9 cellular contexts compared by ENCODE assay signal in genomic region chr16:1181715-1182671, GRCh38. TPM values are rescaled to one million over a fixed set of nuclear protein-coding genes. Genes with fewer than 3 reads are reported as not detected.
A peak's percentile ranks its signal among the peaks of the same experiment; 100 is the strongest.
DNase-seq lines count a peak whose midpoint lies in the region; ATAC-seq and TF ChIP-seq lines count a peak whose summit lies in the region.
"Had no signal": no experiment of that assay in that cellular context is flagged by ENCODE, and none has a peak within 500 bp of the region (broad histone marks: within the 10 kb centered on the region; RNA-seq: fewer than 3 reads in every experiment).

No MANE protein-coding gene starts in this region.

- H3K9me3 ChIP-seq in mesodermal cell (ENCODE audit: control insufficient read depth, low read length): no peaks in the 10 kb centered on the region
- H3K9me3 ChIP-seq in vagina: no peaks in the 10 kb centered on the region

- no peak for TF ChIP-seq POLR2A in vagina (IDR thresholded peaks at IDR 0.05)
- no peak for TF ChIP-seq POLR2A in lower leg skin (IDR thresholded peaks at IDR 0.05)

- H3K4me1 ChIP-seq in mesodermal cell (ENCODE audit: control insufficient read depth, insufficient read depth, low read length, poor library complexity, severe bottlenecking): peaks cover 11% of the 10 kb centered on the region
- H3K4me1 ChIP-seq in vagina: peaks cover 28% of the 10 kb centered on the region

- peak; percentile 33 for DNase-seq in NCI-H748 (lab: John Stamatoyannopoulos, UW; ENCODE audit: unreplicated experiment)
- no peak for DNase-seq in NCI-H748 treated with DMSO at 0.1 percent for 48 hours (lab: John Stamatoyannopoulos, UW)
- DNase-seq in dedifferentiated amniotic fluid mesenchymal stem cell (ENCODE audit: extremely low spot score): peak; percentile 55
- DNase-seq in vagina (ENCODE audit: extremely low spot score in 2 of 2): no peak
- no peak for DNase-seq in lower leg skin (ENCODE audit: low spot score in 2 of 2)

- H3K27me3 ChIP-seq in vagina: no peaks in the 10 kb centered on the region

- H3K4me3 ChIP-seq in mesodermal cell (ENCODE audit: extremely low read depth, insufficient read depth, low read length, poor library complexity, severe bottlenecking) (no peak overlapping the region), vagina (peak overlapping the region in 1 of 2 donors; percentile 22), lower leg skin (ENCODE audit: low read depth, poor library complexity, severe bottlenecking) (no peak overlapping the region)

- H3K36me3 ChIP-seq in mesodermal cell (ENCODE audit: control insufficient read depth, insufficient read depth, low read length): no peaks in the 10 kb centered on the region
- no peaks in the 10 kb centered on the region for H3K36me3 ChIP-seq in vagina

- ATAC-seq in GM18519 (IDR thresholded peaks at IDR 0.05; ENCODE audit: low FRiP score, unreplicated experiment) (no peak), HG03354 (IDR thresholded peaks at IDR 0.05; ENCODE audit: poor library complexity, severe bottlenecking, unreplicated experiment) (no peak)

- TF ChIP-seq CTCF in vagina (IDR thresholded peaks at IDR 0.05): no peak
- no peak for TF ChIP-seq CTCF in lower leg skin (IDR thresholded peaks at IDR 0.05)

- H3K27ac ChIP-seq in mesodermal cell (ENCODE audit: low read depth, low read length, severe bottlenecking) (peak overlapping the region; percentile 41), vagina (peak overlapping the region; percentile 82)

- WGBS in mesodermal cell (ENCODE audit: insufficient coverage in 2 of 2), 2 experiments: 61 to 69% methylated on average over 16 to 42 of the region's 44 CpGs
- WGBS in lower leg skin, 2 donors: 49 to 57% methylated on average over 43 to 44 of the region's 44 CpGs

- intact Hi-C loops in vagina (cut with DNase I) (no loop called here), lower leg skin (cut with DNase I; ENCODE audit: low total_unique reads) (loop anchor here (10.0 kb wide), 1 partner anchor 347 kb away; no protein-coding TSS in a partner anchor)

RNA-seq across cellular contexts. Expression of gene CACNA1H, which starts 29.1 kb away (rescaled TPM):
- polyA plus RNA-seq in mesodermal cell (2013, experiment 1 of 2): 16.4 TPM
- polyA plus RNA-seq in mesodermal cell (2013, experiment 2 of 2): 11.9 TPM
- total RNA-seq in vagina (10.8 TPM), lower leg skin (100 to 1,000 TPM in 2 of 4 donors, 10 to 100 TPM in 2; 29.3 to 151 (median 72.1) TPM)
- polyA plus RNA-seq: CD14-positive monocyte had no signal

RNA-seq across cellular contexts. Expression of gene TPSG1, which starts 43.1 kb away (rescaled TPM):
- polyA plus RNA-seq in mesodermal cell (2013, experiment 1 of 2): not detected
- polyA plus RNA-seq in mesodermal cell (2013, experiment 2 of 2): not detected
- total RNA-seq in vagina (not detected), lower leg skin (1 to 10 TPM in 2 of 4 donors, under 1 TPM in 1, not detected in 1; 0.32 to 1.5 (median 1.1) TPM)
- polyA plus RNA-seq: CD14-positive monocyte had no signal

RNA-seq across cellular contexts. Expression of gene TPSB2, which starts 48.0 kb away (rescaled TPM):
- polyA plus RNA-seq in mesodermal cell (2013, experiment 1 of 2): not detected
- polyA plus RNA-seq in mesodermal cell (2013, experiment 2 of 2): not detected
- total RNA-seq in vagina (59.7 TPM), lower leg skin (100 to 1,000 TPM in 1 of 4 donors, 10 to 100 TPM in 3; 10.5 to 158 (median 40.1) TPM)
- polyA plus RNA-seq: CD14-positive monocyte had no signal

RNA-seq across cellular contexts. Expression of gene TPSAB1, which starts 58.5 kb away (rescaled TPM):
- polyA plus RNA-seq in mesodermal cell (2013, experiment 1 of 2): not detected
- not detected for polyA plus RNA-seq in mesodermal cell (2013, experiment 2 of 2)
- 70.0 TPM for total RNA-seq in vagina
- total RNA-seq in lower leg skin: 10 to 100 TPM; 16.4 to 93.5 (median 29.8) TPM
- polyA plus RNA-seq: CD14-positive monocyte had no signal

Comparison
In these comparisons a context has a peak if more than half of its experiments do, and no peak if none do; other contexts are left out.
1. DNase-seq: peak in NCI-H748 (single experiment) and dedifferentiated amniotic fluid mesenchymal stem cell (single experiment); none in NCI-H748 treated with DMSO at 0.1 percent for 48 hours (single experiment), vagina (0 of 2) and lower leg skin (0 of 2).